In genomic region chr7:133386204-133386603, GRCh38 we compare ENCODE assay signal across 35 cellular contexts.
DNase-seq lines count a peak whose midpoint lies in the region; ATAC-seq, FAIRE-seq and TF ChIP-seq lines count a peak whose summit lies in the region.
"Had no signal": no experiment of that assay in that cellular context is flagged by ENCODE, and none has a peak within 500 bp of the region (broad histone marks: within the 10 kb centered on the region; RNA-seq: fewer than 3 reads in every experiment).

No MANE protein-coding gene starts in this region.

- H3K79me2 ChIP-seq in H1 (ENCODE audit: control insufficient read depth in 1 of 2, insufficient read depth in 2 of 2, low read length in 2 of 2), result peaks cover 0 to 5% of the 10 kb centered on the region in 2 experiments; a peak in 1 of 4 replicates

- FAIRE-seq in H1 (lab: Jason Lieb, UNC), result peak; percentile 13
- FAIRE-seq: A549, bronchial epithelial cell, endothelial cell of umbilical vein, pancreas, RCC 7860, small intestine had no signal

- TF ChIP-seq POLR2A in H1 (IDR thresholded peaks at IDR 0.05; ENCODE audit: control extremely low read depth in 1 of 2, low read depth in 2 of 2, low read length in 2 of 2) (no peak), thyroid gland (IDR thresholded peaks at IDR 0.05) (no peak)

- no peak overlapping the region for H3K14ac ChIP-seq in H1 (ENCODE audit: insufficient read length)

- peaks cover 22% of the 10 kb centered on the region for H3K36me3 Mint-ChIP-seq in activated naive CD4-positive, alpha-beta T cell treated with anti-CD3 and anti-CD28 coated beads, Interleukin-2, amount 50 U/mL, for 24 hours

- H4K20me1 ChIP-seq in H1 (replicated peaks in 1 of 2; ENCODE audit: control insufficient read depth in 1 of 2, insufficient read depth in 2 of 2, low read length in 2 of 2), result no peaks in the 10 kb centered on the region

- no peak for ATAC-seq in GM21381 (IDR thresholded peaks at IDR 0.05; ENCODE audit: unreplicated experiment)
- ATAC-seq: A549, gastrocnemius medialis, pancreas, T-cell, upper lobe of right lung had no signal

- H3K36me3 ChIP-seq in H1 (ENCODE audit: control insufficient read depth in 2 of 4, insufficient read depth in 4 of 4, low read length in 3 of 4) (no peaks in the 10 kb centered on the region), iPS-20b (ENCODE audit: insufficient read depth, low read depth, low read length) (no peaks in the 10 kb centered on the region), thyroid gland (no peaks in the 10 kb centered on the region)
- H3K36me3 ChIP-seq: gastrocnemius medialis, pancreas, SJSA1, upper lobe of right lung had no signal

- H3K9me3 ChIP-seq in H1 (ENCODE audit: insufficient read depth in 2 of 2, low read depth in 1 of 2, low read length in 1 of 2) (0 out of 4 replicates have a peak, but pooled peaks cover 0 to 3% of the 10 kb centered on the region in 2 experiments), iPS-20b (ENCODE audit: insufficient read depth, low read depth, low read length) (no peaks in the 10 kb centered on the region), thyroid gland (no peaks in the 10 kb centered on the region)
- H3K9me3 ChIP-seq: A549, gastrocnemius medialis, pancreas, SJSA1, upper lobe of right lung had no signal

- H3K4me2 ChIP-seq in H1 (ENCODE audit: insufficient read depth in 1 of 2, low read depth in 2 of 2, low read length in 2 of 2), result peak overlapping the region; percentile 7 to 8; a peak in 2 of 4 replicates
- H3K4me2 ChIP-seq: A549 had no signal

- H3K4ac ChIP-seq in H1 (replicated peaks; ENCODE audit: insufficient read length, low read depth, low read length), result no peak overlapping the region

- CTCF ChIA-PET in H1 (lab: Charles Lee; ENCODE audit: partially characterized antibody), result interaction anchor here (0.6 kb wide), 2 partner anchors 140 to 553 kb away, joined by 4 read pairs; no protein-coding TSS in a partner anchor

- no peak overlapping the region for H3K56ac ChIP-seq in H1 (replicated peaks; ENCODE audit: insufficient read length, low read depth, low read length)

- no peaks in the 10 kb centered on the region for H3K27me3 Mint-ChIP-seq in activated naive CD4-positive, alpha-beta T cell treated with anti-CD3 and anti-CD28 coated beads, Interleukin-2, amount 50 U/mL, for 24 hours
- H3K27me3 Mint-ChIP-seq: activated B cell treated with CpG ODN at 0.5 μM for 24 hours; activated CD4-positive, alpha-beta T cell treated with anti-CD3 and anti-CD28 coated beads, Interleukin-2, amount 10 ng/mL, durations not matched to agents 7 days and 5 days; activated naive CD8-positive, alpha-beta T cell; CD4-positive, alpha-beta T cell; T-cell had no signal

- H2AFZ ChIP-seq in H1 (ENCODE audit: low read length), result no peak overlapping the region
- H2AFZ ChIP-seq: GM23248 had no signal

- H3K4me1 Mint-ChIP-seq in activated naive CD4-positive, alpha-beta T cell treated with anti-CD3 and anti-CD28 coated beads, Interleukin-2, amount 50 U/mL, for 24 hours, result peaks cover 15% of the 10 kb centered on the region
- H3K4me1 Mint-ChIP-seq: activated CD4-positive, alpha-beta T cell treated with anti-CD3 and anti-CD28 coated beads, Interleukin-2, amount 10 ng/mL, durations not matched to agents 7 days and 5 days; nephron had no signal

- H2BK120ac ChIP-seq in H1 (replicated peaks; ENCODE audit: low read depth, low read length), result no peak overlapping the region

- POLR2A ChIA-PET in H1 (lab: Charles Lee; ENCODE audit: partially characterized antibody), result interaction anchor here (0.6 kb wide), 1 partner anchor 9 kb away, joined by 3 read pairs; no protein-coding TSS in a partner anchor

- H2BK15ac ChIP-seq in H1 (ENCODE audit: low read length), result no peak overlapping the region

- no peak for DNase-seq in activated naive CD4-positive, alpha-beta T cell (lab: John Stamatoyannopoulos, UW)
- peak in 1 of 2 experiments; percentile 3 for DNase-seq in H1 (ENCODE audit: low read depth in 1 of 2, low spot score in 2 of 2)
- peak; percentile 24 to 28 for DNase-seq in thyroid gland
- DNase-seq in CD1c-positive myeloid dendritic cell (ENCODE audit: extremely low spot score), result no peak
- DNase-seq in SIG-M5 treated with dmso at 0.1 percent for 504 hours (lab: John Stamatoyannopoulos, UW; ENCODE audit: unreplicated experiment), result no peak
- DNase-seq: activated B cell treated with CpG ODN at 0.5 μM for 24 hours; activated CD4-positive, alpha-beta T cell treated with anti-CD3 and anti-CD28 coated beads, Interleukin-2, amount 10 ng/mL, durations not matched to agents 7 days and 5 days; AML-193; CD4-positive, alpha-beta T cell; DND-41; gastrocnemius medialis; GM23248; hypothalamus; Karpas-422; kidney glomerular epithelial cell; NCI-H1417 treated with DMSO at 0.1 percent for 48 hours; NCI-H2081; NCI-H226; NCI-H69; pancreas; retina; small intestine; stimulated activated naive CD4-positive, alpha-beta T cell; T-cell; upper lobe of right lung had no signal

- no peak overlapping the region for H2BK20ac ChIP-seq in H1 (ENCODE audit: low read length)

- no peak overlapping the region for H3K27ac ChIP-seq in H1 (ENCODE audit: low read depth, low read length)
- peak overlapping the region; percentile 44 for H3K27ac ChIP-seq in iPS-20b (ENCODE audit: low read length)
- no peak overlapping the region for H3K27ac ChIP-seq in thyroid gland
- H3K27ac ChIP-seq: A549, gastrocnemius medialis, GM23248, pancreas, SJSA1, upper lobe of right lung had no signal

- no peak overlapping the region for H3K4me3 ChIP-seq in H1 (ENCODE audit: extremely low read depth in 1 of 4, insufficient read depth in 2 of 4, low read depth in 3 of 4, low read length in 4 of 4)
- no peak overlapping the region; the same call in 1 of the 2 replicates for H3K4me3 ChIP-seq in iPS-20b (ENCODE audit: low read length)
- no peak overlapping the region for H3K4me3 ChIP-seq in thyroid gland (replicated peaks in 1 of 3)
- H3K4me3 ChIP-seq: A549, gastrocnemius medialis, GM23248, pancreas, SJSA1, upper lobe of right lung had no signal

- H2BK12ac ChIP-seq in H1 (ENCODE audit: low read depth, low read length), result no peak overlapping the region

- no peaks in the 10 kb centered on the region for H3K27me3 ChIP-seq in H1 (replicated peaks in 1 of 4; ENCODE audit: control insufficient read depth in 3 of 4, extremely low read depth in 1 of 4, insufficient read depth in 3 of 4, low read length in 3 of 4)
- H3K27me3 ChIP-seq in iPS-20b (ENCODE audit: insufficient read depth, low read length), result no peaks in the 10 kb centered on the region
- no peaks in the 10 kb centered on the region for H3K27me3 ChIP-seq in thyroid gland
- H3K27me3 ChIP-seq: gastrocnemius medialis, pancreas, SJSA1, upper lobe of right lung had no signal

- 46% methylated on average over 2 of the region's 2 CpGs; no CpG with 5 or more reads in 1 of the 2 experiments for WGBS in H1 (ENCODE audit: extremely low coverage in 1 of 2, insufficient coverage in 1 of 2, insufficient read length in 1 of 2, insufficient replicate concordance in 2 of 2, low coverage in 1 of 2, low lambda C conversion rate in 2 of 2, missing lambda C conversion rate in 1 of 2), 2 experiments
- WGBS in thyroid gland, 2 donors, result 70 to 73% methylated on average over 2 of the region's 2 CpGs

- H3K9me3 Mint-ChIP-seq in activated naive CD4-positive, alpha-beta T cell treated with anti-CD3 and anti-CD28 coated beads, Interleukin-2, amount 50 U/mL, for 24 hours, result peaks cover 6% of the 10 kb centered on the region
- H3K9me3 Mint-ChIP-seq: CD4-positive, alpha-beta T cell; T-cell had no signal

- H4K8ac ChIP-seq in H1 (ENCODE audit: extremely low read depth, insufficient read depth, low read length), result no peak overlapping the region

- intact Hi-C loops in thyroid gland (cut with DNase I), result no loop called here

- no peak for TF ChIP-seq RAD21 in H1 (IDR thresholded peaks at IDR 0.05 in 1 of 2, conservative IDR thresholded peaks at IDR 0.05 in 1 of 2; ENCODE audit: low read depth in 2 of 2, low read length in 2 of 2)

- no peaks in the 10 kb centered on the region for H3K23me2 ChIP-seq in H1 (ENCODE audit: low read depth, low read length)

- TF ChIP-seq EP300 in H1 (IDR thresholded peaks at IDR 0.05; ENCODE audit: borderline replicate concordance in 1 of 2, low read depth in 2 of 2, low read length in 2 of 2), result no peak

- no peak overlapping the region for H2BK5ac ChIP-seq in H1 (ENCODE audit: low read depth, low read length)

- H3K9ac ChIP-seq in H1 (replicated peaks in 1 of 4; ENCODE audit: extremely low read depth in 1 of 4, low read depth in 3 of 4, low read length in 3 of 4) (no peak overlapping the region; a peak in 1 of 7 replicates), iPS-20b (ENCODE audit: low read depth, low read length) (peak overlapping the region; percentile 36; the same call in 1 of the 2 replicates)
- H3K9ac ChIP-seq: GM23248 had no signal

- H3K4me1 ChIP-seq in H1 (replicated peaks in 1 of 4; ENCODE audit: control insufficient read depth in 3 of 4, insufficient read depth in 4 of 4, low read length in 3 of 4) (peaks cover 0 to 8% (median 6%) of the 10 kb centered on the region in 4 experiments; a peak in 4 of 7 replicates), iPS-20b (ENCODE audit: insufficient read depth, low read length) (peaks cover 21% of the 10 kb centered on the region), thyroid gland (peaks cover 0 to 9% of the 10 kb centered on the region in 2 donors)
- H3K4me1 ChIP-seq: A549, SJSA1, upper lobe of right lung had no signal

- no peak overlapping the region for H3K23ac ChIP-seq in H1 (ENCODE audit: insufficient read length)

- no peak overlapping the region; the same call in 1 of the 2 replicates for H3K18ac ChIP-seq in H1 (ENCODE audit: extremely low read depth, low read length)

- peak overlapping the region; percentile 8 for H3K27ac Mint-ChIP-seq in activated naive CD4-positive, alpha-beta T cell treated with anti-CD3 and anti-CD28 coated beads, Interleukin-2, amount 50 U/mL, for 24 hours
- H3K27ac Mint-ChIP-seq: activated B cell treated with CpG ODN at 0.5 μM for 24 hours; activated CD4-positive, alpha-beta T cell treated with anti-CD3 and anti-CD28 coated beads, Interleukin-2, amount 10 ng/mL, durations not matched to agents 7 days and 5 days; activated naive CD8-positive, alpha-beta T cell; CD4-positive, alpha-beta T cell; nephron; T-cell had no signal

- no peak overlapping the region for H4K91ac ChIP-seq in H1 (replicated peaks; ENCODE audit: insufficient read length, low read length)

- no peak overlapping the region for H3K4me3 Mint-ChIP-seq in activated naive CD4-positive, alpha-beta T cell treated with anti-CD3 and anti-CD28 coated beads, Interleukin-2, amount 50 U/mL, for 24 hours
- H3K4me3 Mint-ChIP-seq: activated B cell treated with CpG ODN at 0.5 μM for 24 hours; activated CD4-positive, alpha-beta T cell treated with anti-CD3 and anti-CD28 coated beads, Interleukin-2, amount 10 ng/mL, durations not matched to agents 7 days and 5 days; activated naive CD8-positive, alpha-beta T cell; CD4-positive, alpha-beta T cell; nephron; T-cell had no signal

- TF ChIP-seq CTCF in H1 (IDR thresholded peaks at IDR 0.05; ENCODE audit: control extremely low read depth in 1 of 3, insufficient read depth in 1 of 3, low read depth in 1 of 3, low read length in 3 of 3), result no peak
- no peak for TF ChIP-seq CTCF in thyroid gland (IDR thresholded peaks at IDR 0.05)

- H4K5ac ChIP-seq in H1 (ENCODE audit: insufficient read length, low read depth, low read length), result peak overlapping the region; percentile 65

- no peak overlapping the region for H2AK5ac ChIP-seq in H1 (ENCODE audit: low read depth, low read length)

- 0 out of 2 replicates have a peak, but pooled peaks cover 1% of the 10 kb centered on the region for H3K79me1 ChIP-seq in H1 (ENCODE audit: low read depth, low read length)

Comparison
In these comparisons a context has a peak if more than half of its experiments do, and no peak if none do; other contexts are left out.
1. DNase-seq: peak in thyroid gland (2 of 2); none in activated naive CD4-positive, alpha-beta T cell (0 of 4), CD1c-positive myeloid dendritic cell (single experiment) and SIG-M5 treated with dmso at 0.1 percent for 504 hours (single experiment).